ENCODE assay signal across 13 cellular contexts in the genomic region with DNA sequence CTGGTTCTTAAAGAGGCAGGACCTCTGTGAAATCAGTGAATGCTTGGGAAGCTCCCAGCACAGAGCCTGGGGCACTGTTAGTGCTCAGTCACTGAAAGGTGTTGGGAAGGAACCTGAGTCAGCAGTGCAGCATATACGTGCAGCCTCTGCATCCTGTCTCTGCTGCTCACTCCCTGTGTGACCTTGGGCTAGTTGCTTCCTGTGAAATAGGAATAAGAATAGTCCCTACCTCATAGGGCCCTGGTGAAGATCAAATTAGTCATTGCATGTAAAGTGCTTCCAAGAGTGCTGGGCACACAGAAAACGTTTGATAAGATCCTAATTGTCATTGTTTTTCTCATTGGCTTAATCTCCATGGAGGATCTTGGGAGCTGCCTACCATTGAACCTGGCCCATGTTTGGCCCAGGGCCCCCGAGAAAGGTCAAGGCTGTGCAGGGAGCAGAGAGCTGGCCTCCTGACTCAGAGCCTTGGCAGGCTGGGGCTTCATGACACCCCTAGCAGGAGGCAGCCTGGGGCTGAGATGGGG.
A peak's percentile ranks its signal among the peaks of the same experiment; 100 is the strongest.
DNase-seq lines count a peak whose midpoint lies in the region; ATAC-seq lines count a peak whose summit lies in the region.
"Had no signal": no experiment of that assay in that cellular context is flagged by ENCODE, and none has a peak within 500 bp of the region (broad histone marks: within the 10 kb centered on the region; RNA-seq: fewer than 3 reads in every experiment).

No MANE protein-coding gene starts in this region.

- no peak overlapping the region for H3K18ac ChIP-seq in mesendoderm (ENCODE audit: low read length)

- DNase-seq in GM23248 (peak; percentile 75), SK-MEL-5 (ENCODE audit: low read depth, low spot score) (peak; percentile 3), mesendoderm (peak; percentile 96), GOT3 (lab: John Stamatoyannopoulos, UW) (no peak), NCI-H146 (lab: John Stamatoyannopoulos, UW) (no peak), T-helper 1 cell (no peak)
- DNase-seq: activated T-cell treated with anti-CD3 and anti-CD28 coated beads, Interleukin-2, amount 50 U/mL, for 72 hours; NCI-H2029; stimulated activated CD4-positive, alpha-beta T cell treated with anti-CD3 and anti-CD28 coated beads, Interleukin-2, amount 100 ng/mL, for 24 hours had no signal

- no peak overlapping the region for H3K9ac ChIP-seq in GM23248
- H3K9ac ChIP-seq in mesendoderm (ENCODE audit: low read length), result no peak overlapping the region

- in situ Hi-C loops in GM23248 (cut with MboI), result no loop called here
- in situ Hi-C loops in SK-MEL-5 (cut with HindIII; ENCODE audit: low pct_unique_long_range_greater_than_20kb, low sequenced_read_pairs), result no loop called here

- no peaks in the 10 kb centered on the region for H3K79me1 ChIP-seq in mesendoderm (ENCODE audit: low read length)

- H3K9me2 ChIP-seq in GM23248 (ENCODE audit: insufficient read depth), result no peaks in the 10 kb centered on the region

- no peaks in the 10 kb centered on the region for H3K9me3 ChIP-seq in GM23248 (ENCODE audit: low read depth)
- H3K9me3 ChIP-seq: tibial nerve had no signal

- H3K27ac ChIP-seq in GM23248 (no peak overlapping the region), mesendoderm (ENCODE audit: low read depth, low read length) (no peak overlapping the region)
- H3K27ac ChIP-seq: HL-60, tibial nerve had no signal

- H4K20me1 ChIP-seq in GM23248 (ENCODE audit: insufficient read depth), result no peaks in the 10 kb centered on the region

- no peak overlapping the region for H4K5ac ChIP-seq in mesendoderm (ENCODE audit: low read length)

- peaks cover 3% of the 10 kb centered on the region for H3F3A ChIP-seq in GM23248 (ENCODE audit: insufficient read depth)

- no peak overlapping the region for H2BK5ac ChIP-seq in mesendoderm (ENCODE audit: low read length)

- no peak overlapping the region for H2AFZ ChIP-seq in GM23248

- H3K27me3 ChIP-seq in GM23248 (replicated peaks; ENCODE audit: insufficient read depth) (peaks cover 25% of the 10 kb centered on the region), mesendoderm (ENCODE audit: insufficient read depth, low read length, poor library complexity) (no peaks in the 10 kb centered on the region)
- H3K27me3 ChIP-seq: tibial nerve had no signal

- no peak overlapping the region for H3K4ac ChIP-seq in mesendoderm (ENCODE audit: low read depth, low read length)

- H4K8ac ChIP-seq in mesendoderm (ENCODE audit: low read depth, low read length), result no peak overlapping the region

- no peak overlapping the region for H2AK5ac ChIP-seq in mesendoderm (ENCODE audit: low read length)

- H3K4me3 ChIP-seq in GM23248 (no peak overlapping the region), mesendoderm (ENCODE audit: low read length) (no peak overlapping the region)
- H3K4me3 ChIP-seq: tibial nerve had no signal

- H3K79me2 ChIP-seq in GM23248 (ENCODE audit: insufficient read depth) (no peaks in the 10 kb centered on the region), mesendoderm (ENCODE audit: control insufficient read depth, insufficient read depth, low read length) (no peaks in the 10 kb centered on the region)

- H3K23ac ChIP-seq in mesendoderm (ENCODE audit: low read length), result no peak overlapping the region

- 24 to 26% methylated on average over 3 of the region's 3 CpGs for WGBS in GM23248 (ENCODE audit: low coverage in 1 of 2, low lambda C conversion rate in 2 of 2, missing lambda C conversion rate in 2 of 2), 2 experiments
- no CpG with 5 or more reads among the region's 3 CpGs for WGBS in mesendoderm (ENCODE audit: extremely low coverage, insufficient coverage, low lambda C conversion rate)

- H3K4me1 ChIP-seq in GM23248 (ENCODE audit: insufficient read depth) (peaks cover 27% of the 10 kb centered on the region), mesendoderm (ENCODE audit: control insufficient read depth, low read depth, low read length) (peaks cover 4% of the 10 kb centered on the region)
- H3K4me1 ChIP-seq: tibial nerve had no signal

- H3K36me3 ChIP-seq in GM23248 (ENCODE audit: low read depth) (no peaks in the 10 kb centered on the region), mesendoderm (ENCODE audit: control insufficient read depth, insufficient read depth, low read length) (no peaks in the 10 kb centered on the region)
- H3K36me3 ChIP-seq: tibial nerve had no signal

- ATAC-seq in esophagus mucosa (peak; percentile 94), GM19324 (IDR thresholded peaks at IDR 0.05; ENCODE audit: low FRiP score, unreplicated experiment) (no peak)

- H2BK15ac ChIP-seq in mesendoderm (replicated peaks; ENCODE audit: low read depth), result no peak overlapping the region

- no peak overlapping the region for H3K56ac ChIP-seq in mesendoderm (ENCODE audit: low read length)

- H3K4me2 ChIP-seq in GM23248 (ENCODE audit: unreplicated experiment) (no peak overlapping the region), mesendoderm (ENCODE audit: low read length) (no peak overlapping the region)

- no peak overlapping the region for H2BK120ac ChIP-seq in mesendoderm (ENCODE audit: low read depth, low read length)

Comparison
In these comparisons a context has a peak if more than half of its experiments do, and no peak if none do; other contexts are left out.
1. DNase-seq: peak in GM23248 (single experiment), SK-MEL-5 (single experiment) and mesendoderm (single experiment); none in GOT3 (single experiment), NCI-H146 (single experiment) and T-helper 1 cell (0 of 5).